19 cellular contexts compared by ENCODE assay signal in genomic region chr14:105028251-105028927, GRCh38. TPM values are rescaled to one million over a fixed set of nuclear protein-coding genes. Genes with fewer than 3 reads are reported as not detected.
DNase-seq lines count a peak whose midpoint lies in the region; FAIRE-seq and TF ChIP-seq lines count a peak whose summit lies in the region.
"Had no signal": no experiment of that assay in that cellular context is flagged by ENCODE, and none has a peak within 500 bp of the region (broad histone marks: within the 10 kb centered on the region; RNA-seq: fewer than 3 reads in every experiment).

No MANE protein-coding gene starts in this region.

- TF ChIP-seq POLR2A in breast epithelium (IDR thresholded peaks at IDR 0.05) (no peak), GM12891 (IDR thresholded peaks at IDR 0.05; ENCODE audit: low read depth, low read length) (no peak)

- no peaks in the 10 kb centered on the region for H3K4me1 ChIP-seq in breast epithelium

- H3K4me3 ChIP-seq in breast epithelium (no peak overlapping the region), retinal pigment epithelial cell (ENCODE audit: low read length) (no peak overlapping the region)
- H3K4me3 ChIP-seq: PC-9, right atrium auricular region had no signal

- TF ChIP-seq CTCF in breast epithelium (IDR thresholded peaks at IDR 0.05) (no peak), retinal pigment epithelial cell (conservative IDR thresholded peaks at IDR 0.05; ENCODE audit: low read depth, low read length) (no peak)

- FAIRE-seq in GM12891 (lab: Jason Lieb, UNC) = no peak

- no peak overlapping the region for H3K27ac ChIP-seq in breast epithelium
- H3K27ac ChIP-seq: neutrophil, PC-9, right atrium auricular region had no signal

- peak; percentile 40 for DNase-seq in EL
- DNase-seq in RPMI7951 (ENCODE audit: low read depth) = peak; percentile 73
- DNase-seq in breast epithelium (ENCODE audit: low spot score in 2 of 2) = peak; percentile 39 to 84
- DNase-seq in retinal pigment epithelial cell (ENCODE audit: low read depth) = peak; percentile 54
- DNase-seq in GF-D8 (lab: John Stamatoyannopoulos, UW) = no peak
- no peak for DNase-seq in NCI-H345 treated with DMSO at 0.1 percent for 48 hours (lab: John Stamatoyannopoulos, UW; ENCODE audit: unreplicated experiment)
- DNase-seq in GM12891 (ENCODE audit: insufficient read length, low spot score) = no peak
- no peak for DNase-seq in dedifferentiated amniotic fluid mesenchymal stem cell (ENCODE audit: extremely low spot score)
- DNase-seq: activated CD4-positive, alpha-beta T cell treated with anti-CD3 and anti-CD28 coated beads, Interleukin-2, amount 10 ng/mL, durations not matched to agents 24 days and 14 days; activated CD8-positive, alpha-beta memory T cell treated with anti-CD3 and anti-CD28 coated beads, Interleukin-2, amount 50 U/mL, for 48 hours; AML-193; effector memory CD4-positive, alpha-beta T cell; H9; NCI-H1694 treated with DMSO at 0.1 percent for 48 hours; NCI-H2227 treated with DMSO at 0.1 percent for 48 hours; PC-9; stimulated activated naive B cell treated with anti-CD40 and anti-IgM and Interleukin-4, amounts not matched to agents 10 μg/mL and 1 μg/mL and 100 μg/mL, for 72 hours had no signal

- intact Hi-C loops in breast epithelium (cut with DNase I; ENCODE audit: low total_unique reads) = no loop called here

- no peaks in the 10 kb centered on the region for H3K36me3 ChIP-seq in breast epithelium
- H3K36me3 ChIP-seq: neutrophil, right atrium auricular region had no signal

- no peaks in the 10 kb centered on the region for H3K27me3 ChIP-seq in breast epithelium
- H3K27me3 ChIP-seq: neutrophil, right atrium auricular region had no signal

- no peaks in the 10 kb centered on the region for H3K9me3 ChIP-seq in breast epithelium
- H3K9me3 ChIP-seq: neutrophil had no signal

TF ChIP-seq in GM12891, 5 proteins besides CTCF, POLR2A, EP300 and RAD21:
- no peak for TF ChIP-seq TAF1 (IDR thresholded peaks at IDR 0.05; ENCODE audit: low read depth, low read length)
- TF ChIP-seq SPI1 (IDR thresholded peaks at IDR 0.05; ENCODE audit: low read depth, low read length) = no peak
- no peak for TF ChIP-seq PAX5 (IDR thresholded peaks at IDR 0.05; ENCODE audit: insufficient read depth, low read length, severe bottlenecking)
- TF ChIP-seq POU2F2 (IDR thresholded peaks at IDR 0.05; ENCODE audit: low read depth, low read length) = no peak
- TF ChIP-seq POLR2AphosphoS5 (IDR thresholded peaks at IDR 0.05; ENCODE audit: low read depth, low read length) = no peak

RNA-seq across cellular contexts. Expression of gene CDCA4, which starts 7.5 kb away (rescaled TPM):
- total RNA-seq in RPMI7951 (2014; rRNA removed; shearing (Covaris generic)) = 39.0 and 42.3 TPM in 2 replicates
- total RNA-seq in breast epithelium = 10 to 100 TPM in 2 of 3 donors, 1 to 10 TPM in 1; 5.1 to 10.4 (median 10.2) TPM
- polyA plus RNA-seq in GM12891 (2012; ENCODE audit: low read depth, missing spikeins) = 35.1 TPM

RNA-seq across cellular contexts. Expression of gene GPR132, which starts 36.8 kb away (rescaled TPM):
- under 0.01 TPM in 1 of 2 replicates, not detected in the other for total RNA-seq in RPMI7951 (2014; rRNA removed; shearing (Covaris generic))
- total RNA-seq in breast epithelium = 1 to 10 TPM; 1.3 to 2.9 (median 1.8) TPM
- polyA plus RNA-seq in GM12891 (2012; ENCODE audit: low read depth, missing spikeins) = 18.8 TPM
- total RNA-seq: PC-9 had no signal

RNA-seq across cellular contexts. Expression of gene CLBA1, which starts 42.8 kb away (rescaled TPM):
- 3.9 and 8.2 TPM in 2 replicates for total RNA-seq in RPMI7951 (2014; rRNA removed; shearing (Covaris generic))
- total RNA-seq in breast epithelium = 10 to 100 TPM in 1 of 3 donors, 1 to 10 TPM in 2; 4.5 to 17.0 (median 8.8) TPM
- 3.0 TPM for polyA plus RNA-seq in GM12891 (2012; ENCODE audit: low read depth, missing spikeins)

RNA-seq across cellular contexts. Expression of gene AHNAK2, which starts 50.2 kb away (rescaled TPM):
- 3.6 and 3.7 TPM in 2 replicates for total RNA-seq in RPMI7951 (2014; rRNA removed; shearing (Covaris generic))
- 10 to 100 TPM; 15.1 to 46.7 (median 19.3) TPM for total RNA-seq in breast epithelium
- polyA plus RNA-seq in GM12891 (2012; ENCODE audit: low read depth, missing spikeins) = 0.09 TPM

Comparison
In these comparisons a context has a peak if more than half of its experiments do, and no peak if none do; other contexts are left out.
1. DNase-seq: peak in EL (single experiment), RPMI7951 (single experiment), breast epithelium (2 of 2) and retinal pigment epithelial cell (single experiment); none in GF-D8 (single experiment), NCI-H345 treated with DMSO at 0.1 percent for 48 hours (single experiment), GM12891 (single experiment) and dedifferentiated amniotic fluid mesenchymal stem cell (single experiment).